10 cellular contexts compared by ENCODE assay signal in genomic region chr7:95545666-95546065, GRCh38. TPM values are rescaled to one million over a fixed set of nuclear protein-coding genes. Genes with fewer than 3 reads are reported as not detected.
DNase-seq lines count a peak whose midpoint lies in the region; ATAC-seq and TF ChIP-seq lines count a peak whose summit lies in the region.
"Had no signal": no experiment of that assay in that cellular context is flagged by ENCODE, and none has a peak within 500 bp of the region (broad histone marks: within the 10 kb centered on the region; RNA-seq: fewer than 3 reads in every experiment).

No MANE protein-coding gene starts in this region.

- peaks cover 28% of the 10 kb centered on the region; the same call in 1 of the 2 replicates for H3K27me3 ChIP-seq in SK-N-SH (ENCODE audit: insufficient read depth)
- H3K27me3 ChIP-seq in osteoblast (ENCODE audit: insufficient read depth, low read length): peaks cover 5% of the 10 kb centered on the region
- no peaks in the 10 kb centered on the region for H3K27me3 ChIP-seq in upper lobe of left lung
- no peaks in the 10 kb centered on the region for H3K27me3 ChIP-seq in aorta (ENCODE audit: control insufficient read depth in 1 of 2, insufficient read depth in 2 of 2, low read length in 1 of 2)

- H3K27ac ChIP-seq in SK-N-SH (ENCODE audit: low read depth in 2 of 2, low read length in 1 of 2): no peak overlapping the region
- peak overlapping the region; percentile 32 for H3K27ac ChIP-seq in epithelial cell of prostate
- H3K27ac ChIP-seq in osteoblast (ENCODE audit: low read depth, low read length): no peak overlapping the region
- H3K27ac ChIP-seq in upper lobe of left lung: peak overlapping the region; percentile 73 to 92 (median 78)
- peak overlapping the region in 1 of 2 donors; percentile 6 for H3K27ac ChIP-seq in aorta (ENCODE audit: low read depth in 1 of 2, low read length in 2 of 2)

- CTCF ChIA-PET in SK-N-SH (lab: Yijun Ruan, JAX): interaction anchor here (0.6 to 26.6 kb wide), 11 partner anchors 11 to 1582 kb away, joined by 3 to 530 read pairs (median 4); no protein-coding TSS in a partner anchor

- ATAC-seq in SK-N-SH treated with all-trans-retinoic acid at 6 μM for 48 hours: no peak
- no peak for ATAC-seq in upper lobe of left lung (ENCODE audit: low FRiP score in 2 of 2)
- no peak for ATAC-seq in GM18505 (IDR thresholded peaks at IDR 0.05; ENCODE audit: unreplicated experiment)
- ATAC-seq in aorta (ENCODE audit: low FRiP score): no peak

- TF ChIP-seq CTCF in SK-N-SH (IDR thresholded peaks at IDR 0.05) (no peak), osteoblast (IDR thresholded peaks at IDR 0.05; ENCODE audit: extremely low read depth, low read depth, low read length) (no peak), upper lobe of left lung (IDR thresholded peaks at IDR 0.05) (no peak)

- 24% methylated on average over 1 of the region's 1 CpG for WGBS in SK-N-SH (ENCODE audit: low lambda C conversion rate)
- WGBS in upper lobe of left lung, 2 donors: 92 to 94% methylated on average over 1 of the region's 1 CpG
- 90 to 97% methylated on average over 1 of the region's 1 CpG for WGBS in aorta, 2 donors

- H3F3A ChIP-seq in SK-N-SH (replicated peaks; ENCODE audit: insufficient read depth): peaks cover 6% of the 10 kb centered on the region

- H2AFZ ChIP-seq in SK-N-SH (ENCODE audit: low read depth): peak overlapping the region; percentile 77
- peak overlapping the region; percentile 93 for H2AFZ ChIP-seq in osteoblast (ENCODE audit: low read length)

- H3K79me2 ChIP-seq in SK-N-SH (ENCODE audit: insufficient read depth) (no peaks in the 10 kb centered on the region), osteoblast (ENCODE audit: insufficient read depth, low read length) (no peaks in the 10 kb centered on the region)

- intact Hi-C loops in aorta (cut with DNase I): loop anchor here in 1 of 2 donors (5.0 kb wide), 1 partner anchor 52 kb away; the partner anchor contains the start of gene PDK4

- H3K9ac ChIP-seq in SK-N-SH: no peak overlapping the region

- TF ChIP-seq POLR2A in upper lobe of left lung (IDR thresholded peaks at IDR 0.05): no peak
- TF ChIP-seq POLR2A in GM18505 (IDR thresholded peaks at IDR 0.05; ENCODE audit: borderline replicate concordance, extremely low read depth, insufficient read depth, insufficient read length): no peak

- H3K4me3 ChIP-seq in SK-N-SH (ENCODE audit: low read depth in 2 of 2, low read length in 1 of 2) (peak overlapping the region in 1 of 2 experiments; percentile 44; a peak in 1 of 4 replicates), osteoblast (ENCODE audit: insufficient read depth, low read length) (peak overlapping the region; percentile 72), upper lobe of left lung (peak overlapping the region in 3 of 4 donors; percentile 14 to 39 (median 37)), aorta (ENCODE audit: low read length in 2 of 2) (peak overlapping the region in 1 of 2 donors; percentile 64)

- POLR2A ChIA-PET in SK-N-SH (lab: Yijun Ruan, JAX): no interaction called here

- H3K4me2 ChIP-seq in SK-N-SH: peak overlapping the region; percentile 52
- peak overlapping the region; percentile 89 for H3K4me2 ChIP-seq in osteoblast (ENCODE audit: insufficient read depth, low read length)

- H4K20me1 ChIP-seq in SK-N-SH (ENCODE audit: insufficient read depth) (no peaks in the 10 kb centered on the region), osteoblast (ENCODE audit: insufficient read depth, low read length) (no peaks in the 10 kb centered on the region)

- H3K36me3 ChIP-seq in SK-N-SH (replicated peaks in 1 of 2; ENCODE audit: control insufficient read depth in 1 of 2, insufficient read depth in 2 of 2, low read length in 1 of 2) (no peaks in the 10 kb centered on the region), osteoblast (ENCODE audit: insufficient read depth, low read length) (no peaks in the 10 kb centered on the region), upper lobe of left lung (no peaks in the 10 kb centered on the region), aorta (ENCODE audit: control insufficient read depth in 1 of 2, insufficient read depth in 2 of 2, low read length in 1 of 2) (no peaks in the 10 kb centered on the region)

- no peak for TF ChIP-seq RAD21 in SK-N-SH (IDR thresholded peaks at IDR 0.05; ENCODE audit: low read length)

- TF ChIP-seq EP300 in SK-N-SH (IDR thresholded peaks at IDR 0.05; ENCODE audit: borderline replicate concordance in 1 of 2, low read depth in 1 of 2, low read length in 1 of 2) (no peak), upper lobe of left lung (IDR thresholded peaks at IDR 0.05) (no peak)

- no peaks in the 10 kb centered on the region for H3K9me2 ChIP-seq in SK-N-SH

- DNase-seq in SK-N-SH: no peak
- DNase-seq in epithelial cell of prostate (ENCODE audit: low read depth, low spot score): no peak
- DNase-seq in osteoblast (ENCODE audit: insufficient read length, low spot score, missing footprints): no peak
- no peak for DNase-seq in upper lobe of left lung
- no peak for DNase-seq in cerebellar nuclear complex (lab: John Stamatoyannopoulos, UW)
- no peak for DNase-seq in aorta
- DNase-seq: activated T-cell treated with anti-CD3 and anti-CD28 coated beads, Interleukin-2, amount 50 U/mL, for 48 hours; NCI-H2081 treated with DMSO at 0.1 percent for 48 hours had no signal

- H3K4me1 ChIP-seq in SK-N-SH (ENCODE audit: control insufficient read depth in 1 of 2, insufficient read depth in 2 of 2, low read depth in 1 of 2, low read length in 1 of 2) (peaks cover 0 to 14% of the 10 kb centered on the region in 2 experiments; a peak in 2 of 4 replicates), osteoblast (ENCODE audit: insufficient read depth, low read length) (peaks cover 16% of the 10 kb centered on the region), upper lobe of left lung (peaks cover 46 to 58% (median 52%) of the 10 kb centered on the region in 4 donors), aorta (ENCODE audit: control insufficient read depth in 1 of 2, insufficient read depth in 2 of 2, low read length in 2 of 2) (peaks cover 4% of the 10 kb centered on the region in 2 donors)

- no peaks in the 10 kb centered on the region for H3K9me3 ChIP-seq in SK-N-SH
- H3K9me3 ChIP-seq in osteoblast (ENCODE audit: low read depth, low read length): no peaks in the 10 kb centered on the region
- H3K9me3 ChIP-seq in upper lobe of left lung: no peaks in the 10 kb centered on the region
- no peaks in the 10 kb centered on the region for H3K9me3 ChIP-seq in aorta (ENCODE audit: control insufficient read depth, low read length)

TF ChIP-seq in SK-N-SH, 30 proteins besides CTCF, POLR2A, EP300 and RAD21:
- no peak for TF ChIP-seq GABPA (IDR thresholded peaks at IDR 0.05; ENCODE audit: low read depth)
- TF ChIP-seq TEAD4 (IDR thresholded peaks at IDR 0.05; ENCODE audit: borderline replicate concordance, insufficient read depth): no peak
- TF ChIP-seq MAX (IDR thresholded peaks at IDR 0.05; ENCODE audit: low read depth): no peak

TF ChIP-seq in SK-N-SH treated with all-trans-retinoic acid at 6 μM for 48 hours, 23 proteins besides CTCF, POLR2A, EP300 and RAD21 (continues in another document):
- TF ChIP-seq ESRRG (CRISPR knock-in tag; IDR thresholded peaks at IDR 0.05) (no peak), BACH2 (CRISPR knock-in tag; IDR thresholded peaks at IDR 0.05; ENCODE audit: borderline replicate concordance) (no peak), ISL1 (CRISPR knock-in tag; IDR thresholded peaks at IDR 0.05) (no peak), ZNF8 (CRISPR knock-in tag; IDR thresholded peaks at IDR 0.05) (no peak), TOX (CRISPR knock-in tag; IDR thresholded peaks at IDR 0.05; ENCODE audit: borderline replicate concordance) (no peak), TCF4 (CRISPR knock-in tag; IDR thresholded peaks at IDR 0.05; ENCODE audit: borderline replicate concordance) (no peak), TSHZ2 (CRISPR knock-in tag; IDR thresholded peaks at IDR 0.05) (no peak), OSR1 (CRISPR knock-in tag; IDR thresholded peaks at IDR 0.05) (no peak), RARB (CRISPR knock-in tag; IDR thresholded peaks at IDR 0.05) (no peak)

RNA-seq across cellular contexts. Expression of gene PDK4, which starts 50.6 kb away (rescaled TPM):
- polyA plus RNA-seq in SK-N-SH (2012; rRNA removed) (0.10 and 0.13 TPM in 2 replicates), aorta (100 to 1,000 TPM; 108 to 126 TPM)
- 0.14 and 0.17 TPM in 2 replicates for polyA plus RNA-seq in SK-N-SH (2012; cell fraction: cytosol; rRNA removed)
- 0.22 and 0.23 TPM in 2 replicates for polyA plus RNA-seq in SK-N-SH (2012; cell fraction: nucleus; rRNA removed)
- total RNA-seq in osteoblast (0.36 and 0.59 TPM in 2 replicates), upper lobe of left lung (100 to 1,000 TPM; 111 to 427 (median 160) TPM), aorta (100 to 1,000 TPM in 1 of 2 donors, 10 to 100 TPM in 1; 34.1 to 294 TPM)

RNA-seq across cellular contexts. Expression of gene ASB4, which starts 59.9 kb away (rescaled TPM):
- polyA plus RNA-seq in SK-N-SH (2012; rRNA removed) (not detected in 2 replicates), aorta (not detected)
- polyA plus RNA-seq in SK-N-SH (2012; cell fraction: cytosol; rRNA removed): not detected in 2 replicates
- not detected in 2 replicates for polyA plus RNA-seq in SK-N-SH (2012; cell fraction: nucleus; rRNA removed)
- total RNA-seq in osteoblast (not detected in 2 replicates), upper lobe of left lung (1 to 10 TPM in 3 of 6 donors, under 1 TPM in 2, not detected in 1; 0.20 to 2.4 (median 1.0) TPM), aorta (not detected)

Comparison
In these comparisons a context has a peak if more than half of its experiments do, and no peak if none do; other contexts are left out.
1. H3K27ac ChIP-seq: peak in epithelial cell of prostate (single experiment) and upper lobe of left lung (4 of 4); none in SK-N-SH (0 of 2) and osteoblast (single experiment).
2. RNA of gene PDK4, which starts 50.6 kb away (total RNA-seq): 34.1 to 294 TPM in aorta and 111 to 427 TPM in upper lobe of left lung; 0.36 to 0.59 TPM in osteoblast; every median in the first group is over 10 times any median in the second.